33 cellular contexts compared by ENCODE assay signal in the genomic region with DNA sequence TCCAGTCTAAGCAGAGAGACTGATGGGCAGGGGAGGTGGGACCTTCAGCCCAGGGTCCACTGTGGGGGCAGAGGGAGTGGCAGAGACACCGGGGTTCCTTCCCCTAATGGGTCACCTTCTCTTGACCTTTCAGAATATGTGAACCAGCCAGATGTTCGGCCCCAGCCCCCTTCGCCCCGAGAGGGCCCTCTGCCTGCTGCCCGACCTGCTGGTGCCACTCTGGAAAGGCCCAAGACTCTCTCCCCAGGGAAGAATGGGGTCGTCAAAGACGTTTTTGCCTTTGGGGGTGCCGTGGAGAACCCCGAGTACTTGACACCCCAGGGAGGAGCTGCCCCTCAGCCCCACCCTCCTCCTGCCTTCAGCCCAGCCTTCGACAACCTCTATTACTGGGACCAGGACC. TPM values are rescaled to one million over a fixed set of nuclear protein-coding genes. Genes with fewer than 3 reads are reported as not detected.
"Had no signal": no experiment of that assay in that cellular context is flagged by ENCODE, and none has a peak within 500 bp of the region (broad histone marks: within the 10 kb centered on the region; RNA-seq: fewer than 3 reads in every experiment).

No MANE protein-coding gene starts in this region.

- H3K27me3 Mint-ChIP-seq: activated B cell treated with CpG ODN at 0.5 μM for 24 hours; activated CD8-positive, alpha-beta T cell treated with anti-CD3 and anti-CD28 coated beads for 36 hours; activated naive CD8-positive, alpha-beta T cell; activated T-helper 17 cell treated with anti-CD3 and anti-CD28 coated beads, Interleukin-2, amount 50 U/mL, for 72 hours; central memory CD8-positive, alpha-beta T cell had no signal

- H3K4me3 Mint-ChIP-seq: activated T-helper 17 cell treated with anti-CD3 and anti-CD28 coated beads, Interleukin-2, amount 50 U/mL, for 72 hours; dendritic cell treated with granulocyte-macrophage colony-stimulating factor and Interleukin-4, amounts not matched to agents 40 ng/mL and 50 ng/mL, for 4 days; endodermal cell; T-helper 1 cell treated with Interleukin-12 subunit alpha and Interleukin-12 subunit beta and Interleukin-4 antibody, amounts not matched to agents 30 μg/mL and 1 μg/mL, for 36 hours had no signal

- H3K27ac Mint-ChIP-seq: activated B cell treated with CpG ODN at 0.5 μM for 24 hours; activated CD8-positive, alpha-beta T cell treated with anti-CD3 and anti-CD28 coated beads for 36 hours; activated T-helper 17 cell treated with anti-CD3 and anti-CD28 coated beads, Interleukin-2, amount 50 U/mL, for 72 hours; dendritic cell treated with granulocyte-macrophage colony-stimulating factor and Interleukin-4, amounts not matched to agents 40 ng/mL and 50 ng/mL, for 4 days; T-helper 1 cell treated with Interleukin-12 subunit alpha and Interleukin-12 subunit beta and Interleukin-4 antibody, amounts not matched to agents 30 μg/mL and 1 μg/mL, for 36 hours had no signal

- H3K9me3 ChIP-seq: body of pancreas, esophagus muscularis mucosa, gastrocnemius medialis, heart left ventricle had no signal

- H3K27me3 ChIP-seq: body of pancreas, dorsolateral prefrontal cortex, esophagus muscularis mucosa, foreskin keratinocyte, gastrocnemius medialis, heart left ventricle had no signal

- H3K4me1 ChIP-seq: foreskin keratinocyte had no signal

- DNase-seq: activated B cell treated with CpG ODN at 0.5 μM for 24 hours; activated CD4-positive, alpha-beta T cell treated with anti-CD3 and anti-CD28 coated beads for 48 hours; activated CD4-positive, alpha-beta T cell treated with anti-CD3 and anti-CD28 coated beads, Interleukin-2, amount 50 U/mL, for 1 hour; activated CD4-positive, alpha-beta T cell treated with anti-CD3 and anti-CD28 coated beads, Interleukin-2, amount 50 U/mL, for 48 hours; activated CD8-positive, alpha-beta memory T cell treated with anti-CD3 and anti-CD28 coated beads for 24 hours; activated CD8-positive, alpha-beta T cell treated with anti-CD3 and anti-CD28 coated beads for 36 hours; activated effector memory CD4-positive, alpha-beta T cell treated with Interleukin-2 at 50 U/mL for 16 hours; activated gamma-delta T cell treated with Interleukin-2 at 50 U/mL for 16 hours; activated naive CD4-positive, alpha-beta T cell treated with anti-CD3 and anti-CD28 coated beads, Interleukin-2, amount 50 U/mL, for 16 hours; activated naive CD4-positive, alpha-beta T cell treated with Interleukin-2 at 50 U/mL for 16 hours; activated T-cell treated with anti-CD3 and anti-CD28 coated beads, Interleukin-2, amount 50 U/mL, for 4 hours; amygdala; body of pancreas; dorsolateral prefrontal cortex; effector memory CD4-positive, alpha-beta T cell; endodermal cell; foreskin keratinocyte; gastrocnemius medialis; glutamatergic neuron; heart left ventricle; T-helper 9 cell; WERI-Rb-1 had no signal

- ATAC-seq: activated CD4-positive, CD25-positive, alpha-beta regulatory T cell treated with anti-CD3 and anti-CD28 coated beads, Interleukin-2, amount 50 U/mL, for 24 hours; activated CD8-positive, alpha-beta T cell treated with anti-CD3 and anti-CD28 coated beads for 36 hours; activated T-cell treated with anti-CD3 and anti-CD28 coated beads, Interleukin-2, amount 50 U/mL, for 4 hours; activated T-helper 17 cell treated with anti-CD3 and anti-CD28 coated beads, Interleukin-2, amount 50 U/mL, for 72 hours; body of pancreas; foreskin keratinocyte; gastrocnemius medialis; heart left ventricle had no signal

- H3K9me3 Mint-ChIP-seq: activated B cell treated with CpG ODN at 0.5 μM for 24 hours; activated CD8-positive, alpha-beta T cell treated with anti-CD3 and anti-CD28 coated beads for 36 hours; activated T-cell treated with anti-CD3 and anti-CD28 coated beads, Interleukin-2, amount 50 U/mL, for 4 hours; activated T-helper 17 cell treated with anti-CD3 and anti-CD28 coated beads, Interleukin-2, amount 50 U/mL, for 72 hours; central memory CD8-positive, alpha-beta T cell; dendritic cell treated with granulocyte-macrophage colony-stimulating factor and Interleukin-4, amounts not matched to agents 40 ng/mL and 50 ng/mL, for 4 days; endodermal cell; T-helper 1 cell treated with Interleukin-12 subunit alpha and Interleukin-12 subunit beta and Interleukin-4 antibody, amounts not matched to agents 30 μg/mL and 1 μg/mL, for 36 hours had no signal

- H3K4me3 ChIP-seq: body of pancreas, coronary artery, dorsolateral prefrontal cortex, esophagus muscularis mucosa, gastrocnemius medialis, heart left ventricle had no signal

- H3K27ac ChIP-seq: body of pancreas, coronary artery, dorsolateral prefrontal cortex, esophagus muscularis mucosa, foreskin keratinocyte, gastrocnemius medialis, heart left ventricle, WERI-Rb-1 had no signal

RNA-seq across cellular contexts. Expression of gene GRB7, which starts 10.2 kb away (rescaled TPM):
- total RNA-seq: cerebellum had no signal

RNA-seq across cellular contexts. Expression of gene PNMT, which starts 59.3 kb away (rescaled TPM):
- total RNA-seq: activated B cell treated with CpG ODN at 0.5 μM for 24 hours; activated T-cell treated with anti-CD3 and anti-CD28 coated beads, Interleukin-2, amount 50 U/mL, for 4 hours; activated T-helper 17 cell treated with anti-CD3 and anti-CD28 coated beads, Interleukin-2, amount 50 U/mL, for 72 hours; epithelial cell of proximal tubule; foreskin keratinocyte; T-helper 2 cell treated with Interferon-gamma antibody and Interleukin-4, amounts not matched to agents 100 ng/mL and 5 ng/mL, for 36 hours had no signal
